1 cellular context compared by ENCODE assay signal in the genomic region with DNA sequence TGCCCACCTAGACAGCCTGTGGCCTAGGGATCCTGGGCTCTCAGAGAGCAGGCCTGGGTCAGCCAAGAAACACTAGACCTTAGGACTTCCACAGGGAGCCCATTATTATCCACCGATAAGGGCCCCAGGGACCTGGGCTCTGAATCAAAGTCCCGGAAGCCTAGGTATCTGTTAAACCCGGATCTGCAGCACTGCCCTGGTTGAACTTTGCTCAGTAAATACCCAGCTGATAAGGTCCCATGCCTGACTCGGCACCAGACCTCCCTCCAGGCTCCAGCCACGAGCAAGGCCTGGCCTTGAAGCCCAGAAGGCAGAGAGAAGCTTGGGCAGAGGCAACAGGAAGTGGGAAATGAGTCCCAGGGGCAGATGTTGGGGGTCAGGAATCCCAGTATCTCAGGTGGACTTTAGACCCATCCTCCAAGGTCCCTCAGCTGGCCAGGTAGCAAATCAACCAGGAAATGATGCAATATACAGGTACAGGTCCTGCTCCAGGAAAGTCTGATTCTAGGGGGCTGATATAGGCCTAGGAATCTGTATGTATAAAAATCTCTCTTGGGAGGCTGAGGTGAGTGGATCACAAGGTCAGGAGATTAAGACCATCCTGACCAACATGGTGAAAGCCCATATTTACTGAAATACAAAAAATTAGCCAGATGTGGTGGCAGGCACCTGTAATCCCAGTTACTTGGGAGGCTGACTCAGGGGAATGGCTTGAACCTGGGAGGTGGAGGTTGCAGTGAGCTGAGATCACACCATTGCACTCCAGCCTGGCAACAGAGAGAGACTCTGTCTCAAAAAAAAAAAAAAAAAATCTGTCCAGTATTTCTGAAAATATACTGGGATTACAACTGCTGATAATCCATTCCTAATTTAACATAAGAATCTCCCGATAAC.
TF ChIP-seq lines count a peak whose summit lies in the region.

No MANE protein-coding gene starts in this region.

TF ChIP-seq in HepG2, 621 proteins besides CTCF, POLR2A, EP300 and RAD21 (continued from another document and continues in another):
- TF ChIP-seq, protein P1, sequence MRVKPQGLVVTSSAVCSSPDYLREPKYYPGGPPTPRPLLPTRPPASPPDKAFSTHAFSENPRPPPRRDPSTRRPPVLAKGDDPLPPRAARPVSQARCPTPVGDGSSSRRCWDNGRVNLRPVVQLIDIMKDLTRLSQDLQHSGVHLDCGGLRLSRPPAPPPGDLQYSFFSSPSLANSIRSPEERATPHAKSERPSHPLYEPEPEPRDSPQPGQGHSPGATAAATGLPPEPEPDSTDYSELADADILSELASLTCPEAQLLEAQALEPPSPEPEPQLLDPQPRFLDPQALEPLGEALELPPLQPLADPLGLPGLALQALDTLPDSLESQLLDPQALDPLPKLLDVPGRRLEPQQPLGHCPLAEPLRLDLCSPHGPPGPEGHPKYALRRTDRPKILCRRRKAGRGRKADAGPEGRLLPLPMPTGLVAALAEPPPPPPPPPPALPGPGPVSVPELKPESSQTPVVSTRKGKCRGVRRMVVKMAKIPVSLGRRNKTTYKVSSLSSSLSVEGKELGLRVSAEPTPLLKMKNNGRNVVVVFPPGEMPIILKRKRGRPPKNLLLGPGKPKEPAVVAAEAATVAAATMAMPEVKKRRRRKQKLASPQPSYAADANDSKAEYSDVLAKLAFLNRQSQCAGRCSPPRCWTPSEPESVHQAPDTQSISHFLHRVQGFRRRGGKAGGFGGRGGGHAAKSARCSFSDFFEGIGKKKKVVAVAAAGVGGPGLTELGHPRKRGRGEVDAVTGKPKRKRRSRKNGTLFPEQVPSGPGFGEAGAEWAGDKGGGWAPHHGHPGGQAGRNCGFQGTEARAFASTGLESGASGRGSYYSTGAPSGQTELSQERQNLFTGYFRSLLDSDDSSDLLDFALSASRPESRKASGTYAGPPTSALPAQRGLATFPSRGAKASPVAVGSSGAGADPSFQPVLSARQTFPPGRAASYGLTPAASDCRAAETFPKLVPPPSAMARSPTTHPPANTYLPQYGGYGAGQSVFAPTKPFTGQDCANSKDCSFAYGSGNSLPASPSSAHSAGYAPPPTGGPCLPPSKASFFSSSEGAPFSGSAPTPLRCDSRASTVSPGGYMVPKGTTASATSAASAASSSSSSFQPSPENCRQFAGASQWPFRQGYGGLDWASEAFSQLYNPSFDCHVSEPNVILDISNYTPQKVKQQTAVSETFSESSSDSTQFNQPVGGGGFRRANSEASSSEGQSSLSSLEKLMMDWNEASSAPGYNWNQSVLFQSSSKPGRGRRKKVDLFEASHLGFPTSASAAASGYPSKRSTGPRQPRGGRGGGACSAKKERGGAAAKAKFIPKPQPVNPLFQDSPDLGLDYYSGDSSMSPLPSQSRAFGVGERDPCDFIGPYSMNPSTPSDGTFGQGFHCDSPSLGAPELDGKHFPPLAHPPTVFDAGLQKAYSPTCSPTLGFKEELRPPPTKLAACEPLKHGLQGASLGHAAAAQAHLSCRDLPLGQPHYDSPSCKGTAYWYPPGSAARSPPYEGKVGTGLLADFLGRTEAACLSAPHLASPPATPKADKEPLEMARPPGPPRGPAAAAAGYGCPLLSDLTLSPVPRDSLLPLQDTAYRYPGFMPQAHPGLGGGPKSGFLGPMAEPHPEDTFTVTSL (CRISPR knock-in tag; IDR thresholded peaks at IDR 0.05; ENCODE audit: borderline replicate concordance), result peak; percentile 98
- TF ChIP-seq YEATS2 (CRISPR knock-in tag; IDR thresholded peaks at IDR 0.05; ENCODE audit: borderline replicate concordance), result peak; percentile 34; the same call in 1 of the 2 replicates
- TF ChIP-seq, protein P2, sequence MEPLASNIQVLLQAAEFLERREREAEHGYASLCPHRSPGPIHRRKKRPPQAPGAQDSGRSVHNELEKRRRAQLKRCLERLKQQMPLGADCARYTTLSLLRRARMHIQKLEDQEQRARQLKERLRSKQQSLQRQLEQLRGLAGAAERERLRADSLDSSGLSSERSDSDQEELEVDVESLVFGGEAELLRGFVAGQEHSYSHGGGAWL (CRISPR knock-in tag; IDR thresholded peaks at IDR 0.05), result peak; percentile 56
- TF ChIP-seq, protein P3, sequence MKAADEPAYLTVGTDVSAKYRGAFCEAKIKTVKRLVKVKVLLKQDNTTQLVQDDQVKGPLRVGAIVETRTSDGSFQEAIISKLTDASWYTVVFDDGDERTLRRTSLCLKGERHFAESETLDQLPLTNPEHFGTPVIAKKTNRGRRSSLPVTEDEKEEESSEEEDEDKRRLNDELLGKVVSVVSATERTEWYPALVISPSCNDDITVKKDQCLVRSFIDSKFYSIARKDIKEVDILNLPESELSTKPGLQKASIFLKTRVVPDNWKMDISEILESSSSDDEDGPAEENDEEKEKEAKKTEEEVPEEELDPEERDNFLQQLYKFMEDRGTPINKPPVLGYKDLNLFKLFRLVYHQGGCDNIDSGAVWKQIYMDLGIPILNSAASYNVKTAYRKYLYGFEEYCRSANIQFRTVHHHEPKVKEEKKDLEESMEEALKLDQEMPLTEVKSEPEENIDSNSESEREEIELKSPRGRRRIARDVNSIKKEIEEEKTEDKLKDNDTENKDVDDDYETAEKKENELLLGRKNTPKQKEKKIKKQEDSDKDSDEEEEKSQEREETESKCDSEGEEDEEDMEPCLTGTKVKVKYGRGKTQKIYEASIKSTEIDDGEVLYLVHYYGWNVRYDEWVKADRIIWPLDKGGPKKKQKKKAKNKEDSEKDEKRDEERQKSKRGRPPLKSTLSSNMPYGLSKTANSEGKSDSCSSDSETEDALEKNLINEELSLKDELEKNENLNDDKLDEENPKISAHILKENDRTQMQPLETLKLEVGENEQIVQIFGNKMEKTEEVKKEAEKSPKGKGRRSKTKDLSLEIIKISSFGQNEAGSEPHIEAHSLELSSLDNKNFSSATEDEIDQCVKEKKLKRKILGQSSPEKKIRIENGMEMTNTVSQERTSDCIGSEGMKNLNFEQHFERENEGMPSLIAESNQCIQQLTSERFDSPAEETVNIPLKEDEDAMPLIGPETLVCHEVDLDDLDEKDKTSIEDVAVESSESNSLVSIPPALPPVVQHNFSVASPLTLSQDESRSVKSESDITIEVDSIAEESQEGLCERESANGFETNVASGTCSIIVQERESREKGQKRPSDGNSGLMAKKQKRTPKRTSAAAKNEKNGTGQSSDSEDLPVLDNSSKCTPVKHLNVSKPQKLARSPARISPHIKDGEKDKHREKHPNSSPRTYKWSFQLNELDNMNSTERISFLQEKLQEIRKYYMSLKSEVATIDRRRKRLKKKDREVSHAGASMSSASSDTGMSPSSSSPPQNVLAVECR (CRISPR knock-in tag; IDR thresholded peaks at IDR 0.05; ENCODE audit: borderline replicate concordance), result peak; percentile 78; the same call in 1 of the 2 replicates
- no peak for TF ChIP-seq HNRNPL (IDR thresholded peaks at IDR 0.05; ENCODE audit: low read depth, low read length)
- no peak for TF ChIP-seq ZNF589 (CRISPR knock-in tag; conservative IDR thresholded peaks at IDR 0.05)
- TF ChIP-seq, protein P4, sequence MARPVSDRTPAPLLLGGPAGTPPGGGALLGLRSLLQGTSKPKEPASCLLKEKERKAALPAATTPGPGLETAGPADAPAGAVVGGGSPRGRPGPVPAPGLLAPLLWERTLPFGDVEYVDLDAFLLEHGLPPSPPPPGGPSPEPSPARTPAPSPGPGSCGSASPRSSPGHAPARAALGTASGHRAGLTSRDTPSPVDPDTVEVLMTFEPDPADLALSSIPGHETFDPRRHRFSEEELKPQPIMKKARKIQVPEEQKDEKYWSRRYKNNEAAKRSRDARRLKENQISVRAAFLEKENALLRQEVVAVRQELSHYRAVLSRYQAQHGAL (CRISPR knock-in tag; IDR thresholded peaks at IDR 0.05; ENCODE audit: not compliant biosample characterization), result peak; percentile 79
- TF ChIP-seq SMYD3 (CRISPR knock-in tag; IDR thresholded peaks at IDR 0.05), result peak; percentile 82
- TF ChIP-seq, protein P5, sequence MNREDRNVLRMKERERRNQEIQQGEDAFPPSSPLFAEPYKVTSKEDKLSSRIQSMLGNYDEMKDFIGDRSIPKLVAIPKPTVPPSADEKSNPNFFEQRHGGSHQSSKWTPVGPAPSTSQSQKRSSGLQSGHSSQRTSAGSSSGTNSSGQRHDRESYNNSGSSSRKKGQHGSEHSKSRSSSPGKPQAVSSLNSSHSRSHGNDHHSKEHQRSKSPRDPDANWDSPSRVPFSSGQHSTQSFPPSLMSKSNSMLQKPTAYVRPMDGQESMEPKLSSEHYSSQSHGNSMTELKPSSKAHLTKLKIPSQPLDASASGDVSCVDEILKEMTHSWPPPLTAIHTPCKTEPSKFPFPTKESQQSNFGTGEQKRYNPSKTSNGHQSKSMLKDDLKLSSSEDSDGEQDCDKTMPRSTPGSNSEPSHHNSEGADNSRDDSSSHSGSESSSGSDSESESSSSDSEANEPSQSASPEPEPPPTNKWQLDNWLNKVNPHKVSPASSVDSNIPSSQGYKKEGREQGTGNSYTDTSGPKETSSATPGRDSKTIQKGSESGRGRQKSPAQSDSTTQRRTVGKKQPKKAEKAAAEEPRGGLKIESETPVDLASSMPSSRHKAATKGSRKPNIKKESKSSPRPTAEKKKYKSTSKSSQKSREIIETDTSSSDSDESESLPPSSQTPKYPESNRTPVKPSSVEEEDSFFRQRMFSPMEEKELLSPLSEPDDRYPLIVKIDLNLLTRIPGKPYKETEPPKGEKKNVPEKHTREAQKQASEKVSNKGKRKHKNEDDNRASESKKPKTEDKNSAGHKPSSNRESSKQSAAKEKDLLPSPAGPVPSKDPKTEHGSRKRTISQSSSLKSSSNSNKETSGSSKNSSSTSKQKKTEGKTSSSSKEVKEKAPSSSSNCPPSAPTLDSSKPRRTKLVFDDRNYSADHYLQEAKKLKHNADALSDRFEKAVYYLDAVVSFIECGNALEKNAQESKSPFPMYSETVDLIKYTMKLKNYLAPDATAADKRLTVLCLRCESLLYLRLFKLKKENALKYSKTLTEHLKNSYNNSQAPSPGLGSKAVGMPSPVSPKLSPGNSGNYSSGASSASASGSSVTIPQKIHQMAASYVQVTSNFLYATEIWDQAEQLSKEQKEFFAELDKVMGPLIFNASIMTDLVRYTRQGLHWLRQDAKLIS (CRISPR knock-in tag; IDR thresholded peaks at IDR 0.05), result peak; percentile 96
- no peak for TF ChIP-seq CAMTA2 (CRISPR knock-in tag; IDR thresholded peaks at IDR 0.05; ENCODE audit: borderline replicate concordance)
- no peak for TF ChIP-seq ZNF30 (CRISPR knock-in tag; IDR thresholded peaks at IDR 0.05)
- TF ChIP-seq ISL2 (CRISPR knock-in tag; IDR thresholded peaks at IDR 0.05), result peak; percentile 99
- TF ChIP-seq ATF1 (CRISPR knock-in tag; IDR thresholded peaks at IDR 0.05), result peak; percentile 15; the same call in 1 of the 2 replicates
- 0 out of 2 replicates have a peak, but pooled peaks have one; percentile 40 for TF ChIP-seq FLYWCH1 (CRISPR knock-in tag; IDR thresholded peaks at IDR 0.05)
- TF ChIP-seq AGO1 (IDR thresholded peaks at IDR 0.05; ENCODE audit: low read depth, low read length, poor library complexity, severe bottlenecking), result no peak
- TF ChIP-seq ZNF703 (CRISPR knock-in tag; IDR thresholded peaks at IDR 0.05; ENCODE audit: borderline replicate concordance), result peak; percentile 96; the same call in 1 of the 2 replicates
- TF ChIP-seq, protein P6, sequence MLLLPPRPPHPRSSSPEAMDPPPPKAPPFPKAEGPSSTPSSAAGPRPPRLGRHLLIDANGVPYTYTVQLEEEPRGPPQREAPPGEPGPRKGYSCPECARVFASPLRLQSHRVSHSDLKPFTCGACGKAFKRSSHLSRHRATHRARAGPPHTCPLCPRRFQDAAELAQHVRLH (CRISPR knock-in tag; IDR thresholded peaks at IDR 0.05; ENCODE audit: borderline replicate concordance, low read depth), result peak; percentile 71; the same call in 1 of the 2 replicates
- TF ChIP-seq BRCA1 (CRISPR knock-in tag; IDR thresholded peaks at IDR 0.05), result peak; percentile 93
- TF ChIP-seq, protein P7, sequence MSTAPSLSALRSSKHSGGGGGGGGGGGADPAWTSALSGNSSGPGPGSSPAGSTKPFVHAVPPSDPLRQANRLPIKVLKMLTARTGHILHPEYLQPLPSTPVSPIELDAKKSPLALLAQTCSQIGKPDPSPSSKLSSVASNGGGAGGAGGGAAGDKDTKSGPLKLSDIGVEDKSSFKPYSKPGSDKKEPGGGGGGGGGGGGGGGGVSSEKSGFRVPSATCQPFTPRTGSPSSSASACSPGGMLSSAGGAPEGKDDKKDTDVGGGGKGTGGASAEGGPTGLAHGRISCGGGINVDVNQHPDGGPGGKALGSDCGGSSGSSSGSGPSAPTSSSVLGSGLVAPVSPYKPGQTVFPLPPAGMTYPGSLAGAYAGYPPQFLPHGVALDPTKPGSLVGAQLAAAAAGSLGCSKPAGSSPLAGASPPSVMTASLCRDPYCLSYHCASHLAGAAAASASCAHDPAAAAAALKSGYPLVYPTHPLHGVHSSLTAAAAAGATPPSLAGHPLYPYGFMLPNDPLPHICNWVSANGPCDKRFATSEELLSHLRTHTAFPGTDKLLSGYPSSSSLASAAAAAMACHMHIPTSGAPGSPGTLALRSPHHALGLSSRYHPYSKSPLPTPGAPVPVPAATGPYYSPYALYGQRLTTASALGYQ (CRISPR knock-in tag; IDR thresholded peaks at IDR 0.05), result peak; percentile 95
- TF ChIP-seq ZNF83 (CRISPR knock-in tag; IDR thresholded peaks at IDR 0.05; ENCODE audit: borderline replicate concordance), result no peak
- TF ChIP-seq, protein P8, sequence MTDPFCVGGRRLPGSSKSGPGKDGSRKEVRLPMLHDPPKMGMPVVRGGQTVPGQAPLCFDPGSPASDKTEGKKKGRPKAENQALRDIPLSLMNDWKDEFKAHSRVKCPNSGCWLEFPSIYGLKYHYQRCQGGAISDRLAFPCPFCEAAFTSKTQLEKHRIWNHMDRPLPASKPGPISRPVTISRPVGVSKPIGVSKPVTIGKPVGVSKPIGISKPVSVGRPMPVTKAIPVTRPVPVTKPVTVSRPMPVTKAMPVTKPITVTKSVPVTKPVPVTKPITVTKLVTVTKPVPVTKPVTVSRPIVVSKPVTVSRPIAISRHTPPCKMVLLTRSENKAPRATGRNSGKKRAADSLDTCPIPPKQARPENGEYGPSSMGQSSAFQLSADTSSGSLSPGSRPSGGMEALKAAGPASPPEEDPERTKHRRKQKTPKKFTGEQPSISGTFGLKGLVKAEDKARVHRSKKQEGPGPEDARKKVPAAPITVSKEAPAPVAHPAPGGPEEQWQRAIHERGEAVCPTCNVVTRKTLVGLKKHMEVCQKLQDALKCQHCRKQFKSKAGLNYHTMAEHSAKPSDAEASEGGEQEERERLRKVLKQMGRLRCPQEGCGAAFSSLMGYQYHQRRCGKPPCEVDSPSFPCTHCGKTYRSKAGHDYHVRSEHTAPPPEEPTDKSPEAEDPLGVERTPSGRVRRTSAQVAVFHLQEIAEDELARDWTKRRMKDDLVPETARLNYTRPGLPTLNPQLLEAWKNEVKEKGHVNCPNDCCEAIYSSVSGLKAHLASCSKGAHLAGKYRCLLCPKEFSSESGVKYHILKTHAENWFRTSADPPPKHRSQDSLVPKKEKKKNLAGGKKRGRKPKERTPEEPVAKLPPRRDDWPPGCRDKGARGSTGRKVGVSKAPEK (CRISPR knock-in tag; IDR thresholded peaks at IDR 0.05; ENCODE audit: borderline replicate concordance), result peak; percentile 39; the same call in 1 of the 2 replicates
- peak; percentile 62 for TF ChIP-seq KLF11 (CRISPR knock-in tag; IDR thresholded peaks at IDR 0.05)
- TF ChIP-seq SAP130 (CRISPR knock-in tag; IDR thresholded peaks at IDR 0.05; ENCODE audit: low read depth), result peak; percentile 87
- TF ChIP-seq MYNN (CRISPR knock-in tag; IDR thresholded peaks at IDR 0.05; ENCODE audit: low read depth), result no peak
- TF ChIP-seq ZNF776 (CRISPR knock-in tag; IDR thresholded peaks at IDR 0.05), result no peak
- peak; percentile 99 for TF ChIP-seq ELF3 (CRISPR knock-in tag; IDR thresholded peaks at IDR 0.05)
